ENCODE assay signal across 9 cellular contexts in genomic region chr16:81431554-81432353, GRCh38. TPM values are rescaled to one million over a fixed set of nuclear protein-coding genes. Genes with fewer than 3 reads are reported as not detected.
DNase-seq lines count a peak whose midpoint lies in the region; FAIRE-seq and TF ChIP-seq lines count a peak whose summit lies in the region.
"Had no signal": no experiment of that assay in that cellular context is flagged by ENCODE, and none has a peak within 500 bp of the region (broad histone marks: within the 10 kb centered on the region; RNA-seq: fewer than 3 reads in every experiment).

No MANE protein-coding gene starts in this region.

- H3K79me2 ChIP-seq in MM.1S (ENCODE audit: low read length) (no peaks in the 10 kb centered on the region), astrocyte (ENCODE audit: insufficient read depth, low read length) (no peaks in the 10 kb centered on the region)

- H3K4me3 Mint-ChIP-seq in Caco-2 (ENCODE audit: unreplicated experiment) (no peak overlapping the region), astrocyte (ENCODE audit: unreplicated experiment) (no peak overlapping the region)

- H3K9me2 ChIP-seq in MM.1S (replicated peaks; ENCODE audit: insufficient read depth, low read length): no peaks in the 10 kb centered on the region

- H3K4me1 ChIP-seq in Caco-2 (peaks cover 7% of the 10 kb centered on the region; the same call in 1 of the 2 replicates), MM.1S (ENCODE audit: low read length) (peaks cover 19% of the 10 kb centered on the region), astrocyte (ENCODE audit: insufficient read depth, low read length) (peaks cover 13% of the 10 kb centered on the region)

- H4K20me1 ChIP-seq in MM.1S (ENCODE audit: insufficient read depth, low read length): no peaks in the 10 kb centered on the region
- H4K20me1 ChIP-seq in astrocyte (ENCODE audit: insufficient read depth, low read length): no peaks in the 10 kb centered on the region

- peak overlapping the region; percentile 96; the same call in 1 of the 2 replicates for H3K27ac ChIP-seq in MM.1S (ENCODE audit: low read length)
- H3K27ac ChIP-seq in astrocyte (ENCODE audit: low read depth, low read length): peak overlapping the region; percentile 29

- no peak for TF ChIP-seq POLR2A in H54 (IDR thresholded peaks at IDR 0.05; ENCODE audit: low read depth, low read length)

- H3K36me3 ChIP-seq in Caco-2 (ENCODE audit: control insufficient read depth, insufficient read depth, low read length): no peaks in the 10 kb centered on the region
- no peaks in the 10 kb centered on the region for H3K36me3 ChIP-seq in MM.1S (replicated peaks; ENCODE audit: insufficient read depth, low read length)
- no peaks in the 10 kb centered on the region for H3K36me3 ChIP-seq in astrocyte (ENCODE audit: insufficient read depth, low read length)

- FAIRE-seq in astrocyte (lab: Jason Lieb, UNC) (no peak), H54 (lab: Jason Lieb, UNC) (no peak)

- intact Hi-C loops in Caco-2 (cut with micrococcal nuclease; ENCODE audit: unreplicated experiment): no loop called here

- H3K4me3 ChIP-seq in Caco-2 (ENCODE audit: low read depth, low read length) (no peak overlapping the region), MM.1S (ENCODE audit: low read length) (no peak overlapping the region), astrocyte (ENCODE audit: insufficient read depth, low read depth, low read length) (no peak overlapping the region)

- DNase-seq in Caco-2 (no peak), MM.1S (no peak), astrocyte (ENCODE audit: low read depth) (peak; percentile 78), myocyte (ENCODE audit: low read depth) (peak; percentile 54), DMS114 treated with DMSO at 0.1 percent for 48 hours (lab: John Stamatoyannopoulos, UW; ENCODE audit: unreplicated experiment) (no peak), SW480 (ENCODE audit: low spot score) (no peak), COR-L47 (lab: John Stamatoyannopoulos, UW) (no peak), H54 (ENCODE audit: insufficient read length, low spot score) (no peak)
- DNase-seq: activated CD8-positive, alpha-beta memory T cell treated with anti-CD3 and anti-CD28 coated beads, Interleukin-2, amount 50 U/mL, for 4 hours had no signal

- POLR2A ChIA-PET in Caco-2 (lab: Charles Lee): no interaction called here

- no peaks in the 10 kb centered on the region for H3K9me3 ChIP-seq in Caco-2
- H3K9me3 ChIP-seq in MM.1S (replicated peaks; ENCODE audit: insufficient read depth, low read length): no peaks in the 10 kb centered on the region
- no peaks in the 10 kb centered on the region for H3K9me3 ChIP-seq in astrocyte (ENCODE audit: insufficient read depth, low read depth, low read length)

- CTCF ChIA-PET in Caco-2 (lab: Charles Lee): no interaction called here

- no TSS peak for BruUV-seq in Caco-2 (replicated peaks; lab: Mats Ljungman, UMichigan)

- H3K27me3 ChIP-seq in Caco-2 (replicated peaks; ENCODE audit: control insufficient read depth, insufficient read depth, low read length) (no peaks in the 10 kb centered on the region), MM.1S (replicated peaks; ENCODE audit: insufficient read depth, low read length) (no peaks in the 10 kb centered on the region), astrocyte (ENCODE audit: insufficient read depth, low read length) (no peaks in the 10 kb centered on the region)

- no peaks in the 10 kb centered on the region for H3K9me3 Mint-ChIP-seq in Caco-2 (ENCODE audit: unreplicated experiment)
- no peaks in the 10 kb centered on the region for H3K9me3 Mint-ChIP-seq in astrocyte (ENCODE audit: unreplicated experiment)

- peak overlapping the region; percentile 10; the same call in 1 of the 2 replicates for H3K4me2 ChIP-seq in MM.1S (ENCODE audit: low read depth, low read length)
- peak overlapping the region; percentile 40 for H3K4me2 ChIP-seq in astrocyte (ENCODE audit: low read length)

- H3K36me3 Mint-ChIP-seq in Caco-2 (ENCODE audit: insufficient read depth, unreplicated experiment) (no peaks in the 10 kb centered on the region), astrocyte (ENCODE audit: low read depth, unreplicated experiment) (no peaks in the 10 kb centered on the region)

- H3K27ac Mint-ChIP-seq in Caco-2 (ENCODE audit: unreplicated experiment): peak overlapping the region; percentile 42
- peak overlapping the region; percentile 92 for H3K27ac Mint-ChIP-seq in astrocyte (ENCODE audit: unreplicated experiment)

- H3K9ac ChIP-seq in MM.1S (ENCODE audit: low read length) (peak overlapping the region; percentile 6; the same call in 1 of the 2 replicates), astrocyte (ENCODE audit: low read length) (peak overlapping the region; percentile 34)

- H3K27me3 Mint-ChIP-seq in Caco-2 (ENCODE audit: insufficient read depth, unreplicated experiment): no peaks in the 10 kb centered on the region
- no peaks in the 10 kb centered on the region for H3K27me3 Mint-ChIP-seq in astrocyte (ENCODE audit: low read depth, unreplicated experiment)

- peaks cover 24% of the 10 kb centered on the region for H3F3A ChIP-seq in MM.1S (ENCODE audit: insufficient read depth, low read length)

- no peak for TF ChIP-seq CTCF in Caco-2 (IDR thresholded peaks at IDR 0.05; ENCODE audit: insufficient read depth in 1 of 2, low read depth in 1 of 2, low read length in 1 of 2, severe bottlenecking in 1 of 2, unreplicated experiment in 1 of 2)
- no peak for TF ChIP-seq CTCF in MM.1S (IDR thresholded peaks at IDR 0.05; ENCODE audit: low read length)
- TF ChIP-seq CTCF in astrocyte (IDR thresholded peaks at IDR 0.05; ENCODE audit: insufficient read depth, low read depth, low read length): no peak

- H2AFZ ChIP-seq in MM.1S (ENCODE audit: low read length) (no peak overlapping the region), astrocyte (ENCODE audit: low read depth, low read length) (peak overlapping the region; percentile 33)

- peaks cover 7% of the 10 kb centered on the region for H3K4me1 Mint-ChIP-seq in Caco-2 (ENCODE audit: low read depth, unreplicated experiment)
- H3K4me1 Mint-ChIP-seq in astrocyte (ENCODE audit: low read depth, unreplicated experiment): peaks cover 14% of the 10 kb centered on the region

RNA-seq across cellular contexts. Expression of gene CMIP, which starts 12.9 kb away (rescaled TPM):
- total RNA-seq in Caco-2 (2022) (63.7 and 68.0 TPM in 2 replicates), astrocyte (64.5 and 71.5 TPM in 2 replicates), myocyte (13.5 and 20.0 TPM in 2 replicates)
- polyA plus RNA-seq in myocyte (2012): 76.5 TPM

Comparison
In these comparisons a context has a peak if more than half of its experiments do, and no peak if none do; other contexts are left out.
1. DNase-seq: peak in astrocyte (single experiment) and myocyte (single experiment); none in Caco-2 (0 of 2), MM.1S (single experiment), DMS114 treated with DMSO at 0.1 percent for 48 hours (single experiment), SW480 (single experiment), COR-L47 (single experiment) and H54 (single experiment).